In genomic region chrX:154457491-154458115, GRCh38 we compare ENCODE assay signal across 8 cellular contexts. TPM values are rescaled to one million over a fixed set of nuclear protein-coding genes. Genes with fewer than 3 reads are reported as not detected.
DNase-seq lines count a peak whose midpoint lies in the region; ATAC-seq, FAIRE-seq and TF ChIP-seq lines count a peak whose summit lies in the region.

No MANE protein-coding gene starts in this region.

- peak; percentile 40 for ATAC-seq in HG03103 (IDR thresholded peaks at IDR 0.05; ENCODE audit: low read depth, unreplicated experiment)

- H3K27ac ChIP-seq in A673 (ENCODE audit: low read depth, low read length, poor library complexity, severe bottlenecking) (peak overlapping the region; percentile 52), skin epidermis (peak overlapping the region in 18 of 21 experiments; percentile 45 to 89 (median 76))

- peak overlapping the region; percentile 97 for H3K27ac Mint-ChIP-seq in activated naive CD4-positive, alpha-beta T cell treated with anti-CD3 and anti-CD28 coated beads, Interleukin-2, amount 50 U/mL, for 24 hours

- TF ChIP-seq CTCF in A673 (conservative IDR thresholded peaks at IDR 0.05; ENCODE audit: low read depth, low read length) = no peak

- no peaks in the 10 kb centered on the region for H3K36me3 ChIP-seq in A673 (ENCODE audit: insufficient read depth, low read length, poor library complexity, severe bottlenecking)

- H3K4me1 Mint-ChIP-seq in activated naive CD4-positive, alpha-beta T cell treated with anti-CD3 and anti-CD28 coated beads, Interleukin-2, amount 50 U/mL, for 24 hours = peaks cover 5% of the 10 kb centered on the region

- H3K4me3 ChIP-seq in A673 (ENCODE audit: low read depth, low read length, poor library complexity, severe bottlenecking) = peak overlapping the region; percentile 65
- peak overlapping the region; percentile 23 to 59 (median 55) for H3K4me3 ChIP-seq in skin epidermis

- no peaks in the 10 kb centered on the region for H3K9me3 Mint-ChIP-seq in activated naive CD4-positive, alpha-beta T cell treated with anti-CD3 and anti-CD28 coated beads, Interleukin-2, amount 50 U/mL, for 24 hours

- H3K27me3 Mint-ChIP-seq in activated naive CD4-positive, alpha-beta T cell treated with anti-CD3 and anti-CD28 coated beads, Interleukin-2, amount 50 U/mL, for 24 hours = no peaks in the 10 kb centered on the region

- no peaks in the 10 kb centered on the region for H3K4me1 ChIP-seq in A673 (ENCODE audit: insufficient read depth, low read length, poor library complexity, severe bottlenecking)

- H3K9me3 ChIP-seq in A673 (ENCODE audit: low read depth, low read length, poor library complexity, severe bottlenecking) = no peaks in the 10 kb centered on the region

- POLR2A ChIA-PET in A673 (lab: Charles Lee; ENCODE audit: low non-redundant PET) = interaction anchor here (0.5 kb wide), 1 partner anchor 638 kb away, joined by 4 read pairs; no protein-coding TSS in a partner anchor

- CTCF ChIA-PET in A673 (lab: Charles Lee) = no interaction called here

- peak; percentile 31 for DNase-seq in A673 (ENCODE audit: low spot score)
- DNase-seq in GM18507 (ENCODE audit: extremely low spot score, insufficient read length, low read depth) = peak; percentile 36
- DNase-seq in NCI-H748 treated with DMSO at 0.1 percent for 48 hours (lab: John Stamatoyannopoulos, UW) = peak; percentile 20
- DNase-seq in hepatic stellate cell (ENCODE audit: low spot score) = peak; percentile 50
- DNase-seq in dedifferentiated amniotic fluid mesenchymal stem cell (ENCODE audit: extremely low spot score) = no peak

- FAIRE-seq in GM18507 (lab: Jason Lieb, UNC) = peak; percentile 54

- peak overlapping the region; percentile 91 for H3K4me3 Mint-ChIP-seq in activated naive CD4-positive, alpha-beta T cell treated with anti-CD3 and anti-CD28 coated beads, Interleukin-2, amount 50 U/mL, for 24 hours

- BruUV-seq in A673 (replicated peaks; lab: Mats Ljungman, UMichigan) = no TSS peak

- H3K27me3 ChIP-seq in A673 (replicated peaks; ENCODE audit: insufficient read depth, low read depth, low read length, poor library complexity) = no peaks in the 10 kb centered on the region

- intact Hi-C loops in A673 (cut with micrococcal nuclease; ENCODE audit: unreplicated experiment) = no loop called here

- peaks cover 1% of the 10 kb centered on the region for H3K36me3 Mint-ChIP-seq in activated naive CD4-positive, alpha-beta T cell treated with anti-CD3 and anti-CD28 coated beads, Interleukin-2, amount 50 U/mL, for 24 hours

RNA-seq across cellular contexts. Expression of gene PLXNA3, which starts 0.5 kb away (rescaled TPM):
- 49.8 and 54.6 TPM in 2 replicates for total RNA-seq in A673 (2021)

RNA-seq across cellular contexts. Expression of gene FAM50A, which starts 13.7 kb away (rescaled TPM):
- 78.0 and 83.7 TPM in 2 replicates for total RNA-seq in A673 (2021)

RNA-seq across cellular contexts. Expression of gene GDI1, which starts 20.6 kb away (rescaled TPM):
- total RNA-seq in A673 (2021) = 137 and 139 TPM in 2 replicates

RNA-seq across cellular contexts. Expression of gene LAGE3, which starts 21.5 kb away (rescaled TPM):
- total RNA-seq in A673 (2021) = 30.4 and 34.6 TPM in 2 replicates

RNA-seq across cellular contexts. Expression of gene UBL4A, which starts 28.8 kb away (rescaled TPM):
- total RNA-seq in A673 (2021) = 30.4 and 31.4 TPM in 2 replicates
